In genomic region chr3:64685331-64685799, GRCh38 we compare ENCODE assay signal across 8 cellular contexts.
DNase-seq lines count a peak whose midpoint lies in the region; ATAC-seq and TF ChIP-seq lines count a peak whose summit lies in the region.

No MANE protein-coding gene starts in this region.

- no peak for TF ChIP-seq CTCF in astrocyte of the cerebellum (IDR thresholded peaks at IDR 0.05; ENCODE audit: low read depth, low read length, missing control alignments)

- peak overlapping the region; percentile 61 for H3K4me3 ChIP-seq in astrocyte of the cerebellum (ENCODE audit: low read depth, low read length)

- in situ Hi-C loops in astrocyte of the cerebellum (cut with HindIII; ENCODE audit: low sequenced_read_pairs): no loop called here

- no peak for ATAC-seq in HG03460 (IDR thresholded peaks at IDR 0.05; ENCODE audit: unreplicated experiment)

- DNase-seq in GM03348 (ENCODE audit: low spot score) (peak; percentile 31), astrocyte of the cerebellum (ENCODE audit: low read depth) (no peak), hypothalamus (lab: John Stamatoyannopoulos, UW) (peak in 27 of 51 donors; percentile 10 to 71 (median 37)), putamen (ENCODE audit: low spot score) (peak; percentile 16), iPS-NIHi7 (ENCODE audit: extremely low spot score) (no peak), HPDE6-E6E7 (ENCODE audit: extremely low spot score) (no peak)
- no peak for DNase-seq in activated CD4-positive, alpha-beta T cell treated with anti-CD3 and anti-CD28 coated beads for 48 hours

Comparison
In these comparisons a context has a peak if more than half of its experiments do, and no peak if none do; other contexts are left out.
1. DNase-seq: peak in GM03348 (single experiment), hypothalamus (27 of 51) and putamen (single experiment); none in astrocyte of the cerebellum (single experiment), iPS-NIHi7 (single experiment), activated CD4-positive, alpha-beta T cell treated with anti-CD3 and anti-CD28 coated beads for 48 hours (single experiment) and HPDE6-E6E7 (single experiment).